Comparison of ENCODE assay signal across 17 cellular contexts in the genomic region with DNA sequence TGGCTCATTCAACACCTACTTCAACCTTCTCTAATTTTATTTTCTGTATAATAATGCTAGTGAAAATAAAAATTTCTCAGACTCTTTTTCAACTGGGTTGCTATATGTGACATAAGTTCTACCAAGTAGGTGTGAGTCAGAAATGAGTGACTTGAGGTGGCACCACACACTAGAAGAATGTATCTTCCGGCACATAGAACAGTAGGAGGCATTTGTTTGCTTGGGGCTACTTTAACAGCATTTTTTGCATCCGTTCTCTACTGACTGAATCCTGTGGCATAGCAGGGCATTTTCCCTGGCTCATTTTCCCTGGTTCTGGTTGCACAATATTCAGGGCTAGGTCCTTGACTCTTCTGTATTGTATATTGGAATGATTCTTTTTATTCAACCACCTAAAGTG.
DNase-seq lines count a peak whose midpoint lies in the region; ATAC-seq and TF ChIP-seq lines count a peak whose summit lies in the region.
"Had no signal": no experiment of that assay in that cellular context is flagged by ENCODE, and none has a peak within 500 bp of the region (broad histone marks: within the 10 kb centered on the region; RNA-seq: fewer than 3 reads in every experiment).

No MANE protein-coding gene starts in this region.

- no peaks in the 10 kb centered on the region for H3K36me3 ChIP-seq in PC-3 (ENCODE audit: low read depth, low read length)
- H3K36me3 ChIP-seq in heart right ventricle, result no peaks in the 10 kb centered on the region

- ATAC-seq in PC-3 (peak; percentile 71), left lobe of liver (peak; percentile 61), Right ventricle myocardium superior (ENCODE audit: poor library complexity) (no peak), heart right ventricle (no peak)
- ATAC-seq: HCT116 had no signal

- H4K20me1 ChIP-seq in PC-3 (ENCODE audit: low read length), result no peaks in the 10 kb centered on the region

- no peak for TF ChIP-seq CTCF in PC-3 (conservative IDR thresholded peaks at IDR 0.05; ENCODE audit: low read depth, low read length)
- no peak for TF ChIP-seq CTCF in heart right ventricle (IDR thresholded peaks at IDR 0.05)

- no peaks in the 10 kb centered on the region for H3F3A ChIP-seq in PC-3 (ENCODE audit: low read length, unreplicated experiment)

- H3K27me3 ChIP-seq in PC-3 (ENCODE audit: low read length) (no peaks in the 10 kb centered on the region), heart right ventricle (no peaks in the 10 kb centered on the region)

- H3K27ac ChIP-seq in PC-3 (ENCODE audit: low read length) (no peak overlapping the region), heart right ventricle (no peak overlapping the region)

- WGBS in heart right ventricle, 2 donors, result 80 to 96% methylated on average over 2 of the region's 2 CpGs

- BruUV-seq in PC-3 (replicated peaks; lab: Mats Ljungman, UMichigan), result no TSS peak

- no peaks in the 10 kb centered on the region for H3K79me2 ChIP-seq in PC-3 (ENCODE audit: low read length)

- H2AFZ ChIP-seq in PC-3 (ENCODE audit: low read length), result no peak overlapping the region

- no peak overlapping the region for H3K9ac ChIP-seq in PC-3 (ENCODE audit: low read length)

- CTCF ChIA-PET in PC-3 (lab: Charles Lee), result no interaction called here

- POLR2A ChIA-PET in PC-3 (lab: Charles Lee; ENCODE audit: unreplicated experiment), result no interaction called here

- H3K4me1 ChIP-seq in PC-3 (ENCODE audit: insufficient read depth, low read length) (peaks cover 10% of the 10 kb centered on the region), heart right ventricle (peaks cover 0 to 8% (median 0%) of the 10 kb centered on the region in 9 donors)

- H3K9me2 ChIP-seq in PC-3 (replicated peaks; ENCODE audit: low read length), result no peaks in the 10 kb centered on the region

- no peak overlapping the region for H3K4me3 ChIP-seq in PC-3 (ENCODE audit: low read length)
- H3K4me3 ChIP-seq in heart right ventricle, result no peak overlapping the region

- DNase-seq in H4 (ENCODE audit: low spot score) (peak; percentile 15), PC-3 (peak; percentile 68), left lobe of liver (ENCODE audit: low spot score) (no peak), renal cortical epithelial cell (ENCODE audit: low read depth) (peak; percentile 21), Right ventricle myocardium superior (no peak), heart right ventricle (no peak), amygdala (lab: John Stamatoyannopoulos, UW) (no peak)
- DNase-seq: C1 segment of cervical spinal cord; CD4-positive, CD25-positive, alpha-beta regulatory T cell; CD8-positive, alpha-beta memory T cell; COR-L47; DMS 273 treated with DMSO at 0.1 percent for 48 hours; DMS53; DND-41; HFFc6; KBM-7 had no signal

- H3K9me3 ChIP-seq in PC-3 (ENCODE audit: low read length), result no peaks in the 10 kb centered on the region
- H3K9me3 ChIP-seq in heart right ventricle, result peaks cover 0 to 10% (median 0%) of the 10 kb centered on the region in 11 donors

- intact Hi-C loops in PC-3 (cut with micrococcal nuclease) (loop anchor here (2.0 kb wide), 1 partner anchor 407 kb away; no protein-coding TSS in a partner anchor), Right ventricle myocardium superior (cut with DNase I) (loop anchor here (10.0 kb wide), 1 partner anchor 1093 kb away; no protein-coding TSS in a partner anchor), heart right ventricle (cut with DNase I) (loop anchor here in 4 of 10 donors (10.0 kb wide), 3 partner anchors 403 to 1093 kb away; no protein-coding TSS in a partner anchor)

- H3K4me2 ChIP-seq in PC-3 (ENCODE audit: low read length), result no peak overlapping the region

Comparison
In these comparisons a context has a peak if more than half of its experiments do, and no peak if none do; other contexts are left out.
1. DNase-seq: peak in H4 (single experiment), PC-3 (single experiment) and renal cortical epithelial cell (single experiment); none in left lobe of liver (single experiment), Right ventricle myocardium superior (single experiment), heart right ventricle (0 of 2) and amygdala (0 of 56).
2. ATAC-seq: peak in PC-3 (single experiment) and left lobe of liver (single experiment); none in Right ventricle myocardium superior (single experiment) and heart right ventricle (0 of 8).